1 cellular context compared by ENCODE assay signal in the genomic region with DNA sequence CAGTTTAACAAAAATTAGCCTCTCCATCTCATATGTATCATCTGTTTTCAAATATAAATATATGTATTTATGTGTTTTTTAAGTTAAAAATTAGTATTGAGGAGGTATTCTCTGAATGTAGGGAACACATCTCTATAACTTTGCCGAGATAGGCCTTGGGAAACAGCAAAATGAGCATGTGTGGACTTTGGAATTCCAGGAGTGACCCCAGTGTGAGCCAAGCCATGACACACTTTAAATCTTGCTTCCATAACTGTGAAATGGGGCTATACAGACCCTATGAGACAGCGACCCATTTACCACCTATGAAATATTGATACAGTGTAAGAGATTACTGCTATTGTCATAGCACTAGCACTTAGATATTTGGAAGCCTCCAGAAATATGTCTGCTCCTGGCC.
TF ChIP-seq lines count a peak whose summit lies in the region.

No MANE protein-coding gene starts in this region.

TF ChIP-seq in A549, 52 proteins besides CTCF, POLR2A, EP300 and RAD21 (continued from another document):
- TF ChIP-seq, protein P1, sequence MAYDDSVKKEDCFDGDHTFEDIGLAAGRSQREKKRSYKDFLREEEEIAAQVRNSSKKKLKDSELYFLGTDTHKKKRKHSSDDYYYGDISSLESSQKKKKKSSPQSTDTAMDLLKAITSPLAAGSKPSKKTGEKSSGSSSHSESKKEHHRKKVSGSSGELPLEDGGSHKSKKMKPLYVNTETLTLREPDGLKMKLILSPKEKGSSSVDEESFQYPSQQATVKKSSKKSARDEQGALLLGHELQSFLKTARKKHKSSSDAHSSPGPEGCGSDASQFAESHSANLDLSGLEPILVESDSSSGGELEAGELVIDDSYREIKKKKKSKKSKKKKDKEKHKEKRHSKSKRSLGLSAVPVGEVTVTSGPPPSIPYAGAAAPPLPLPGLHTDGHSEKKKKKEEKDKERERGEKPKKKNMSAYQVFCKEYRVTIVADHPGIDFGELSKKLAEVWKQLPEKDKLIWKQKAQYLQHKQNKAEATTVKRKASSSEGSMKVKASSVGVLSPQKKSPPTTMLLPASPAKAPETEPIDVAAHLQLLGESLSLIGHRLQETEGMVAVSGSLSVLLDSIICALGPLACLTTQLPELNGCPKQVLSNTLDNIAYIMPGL (CRISPR knock-in tag; IDR thresholded peaks at IDR 0.05; ENCODE audit: borderline replicate concordance), result no peak
- TF ChIP-seq KDM1A (IDR thresholded peaks at IDR 0.05; ENCODE audit: low read depth), result no peak
- TF ChIP-seq PHF8 (IDR thresholded peaks at IDR 0.05; ENCODE audit: borderline replicate concordance, low read depth), result no peak
- no peak for TF ChIP-seq JUNB (IDR thresholded peaks at IDR 0.05)
- TF ChIP-seq FOSB (CRISPR knock-in tag; IDR thresholded peaks at IDR 0.05), result no peak
- TF ChIP-seq PBX3 (IDR thresholded peaks at IDR 0.05), result no peak
- no peak for TF ChIP-seq RCOR1 (IDR thresholded peaks at IDR 0.05; ENCODE audit: low read depth, low read length)
- TF ChIP-seq HES2 (IDR thresholded peaks at IDR 0.05), result no peak
- no peak for TF ChIP-seq MAFK (IDR thresholded peaks at IDR 0.05; ENCODE audit: partially characterized antibody)
- no peak for TF ChIP-seq CHD2 (IDR thresholded peaks at IDR 0.05; ENCODE audit: low read length, partially characterized antibody)
- TF ChIP-seq ZFP36 (IDR thresholded peaks at IDR 0.05; ENCODE audit: borderline replicate concordance, partially characterized antibody), result no peak
